28 cellular contexts compared by ENCODE assay signal in the genomic region with DNA sequence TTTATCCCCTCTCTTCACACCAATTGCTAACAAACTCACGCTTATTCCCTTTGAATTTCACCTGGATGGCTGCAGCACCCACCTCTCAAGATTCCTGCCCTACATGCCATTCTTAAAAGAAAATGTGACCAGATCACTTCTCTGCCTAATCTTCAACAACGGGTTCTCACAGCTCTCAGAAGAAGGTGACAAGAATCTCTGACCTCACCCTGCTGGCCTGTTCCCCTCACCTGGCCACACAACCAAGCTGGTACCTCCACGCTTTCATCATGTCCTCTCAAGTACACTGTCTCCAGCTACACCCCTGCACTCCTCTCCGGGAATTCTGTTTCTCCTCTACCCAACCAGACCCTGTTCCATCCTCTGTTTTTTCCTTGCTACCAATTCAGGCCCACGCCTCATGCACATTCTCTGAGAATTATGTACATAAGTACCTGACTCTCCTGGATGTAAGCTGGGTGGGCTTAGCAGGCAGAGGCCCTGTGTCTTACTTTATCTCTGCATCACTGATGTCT. TPM values are rescaled to one million over a fixed set of nuclear protein-coding genes. Genes with fewer than 3 reads are reported as not detected.
DNase-seq lines count a peak whose midpoint lies in the region; ATAC-seq, FAIRE-seq and TF ChIP-seq lines count a peak whose summit lies in the region.
"Had no signal": no experiment of that assay in that cellular context is flagged by ENCODE, and none has a peak within 500 bp of the region (broad histone marks: within the 10 kb centered on the region; RNA-seq: fewer than 3 reads in every experiment).

No MANE protein-coding gene starts in this region.

- H3K27ac ChIP-seq in brain microvascular endothelial cell: no peak overlapping the region
- H3K27ac ChIP-seq: BLaER1 treated with 17β-estradiol and CSF1 and Interleukin-3, amounts not matched to agents 10 nM and 100 nM; body of pancreas; heart right ventricle; pancreas; right atrium auricular region; thoracic aorta had no signal

- H3K9me3 Mint-ChIP-seq in stimulated activated naive CD8-positive, alpha-beta T cell treated with anti-CD3 and anti-CD28 coated beads, Interleukin-15, Interleukin-2, amounts not matched to agents 100 ng/mL and 50 ng/mL, for 24 hours: no peaks in the 10 kb centered on the region
- peaks cover 0 to 6% of the 10 kb centered on the region in 2 donors for H3K9me3 Mint-ChIP-seq in stimulated activated naive CD8-positive, alpha-beta T cell treated with anti-CD3 and anti-CD28 coated beads, Interleukin-15, amount 100 ng/mL, for 72 hours
- no peaks in the 10 kb centered on the region for H3K9me3 Mint-ChIP-seq in activated T-helper 17 cell treated with anti-CD3 and anti-CD28 coated beads, Interleukin-2, amount 50 U/mL, for 72 hours
- H3K9me3 Mint-ChIP-seq: activated T-helper 1 cell treated with anti-CD3 and anti-CD28 coated beads, Interleukin-12 subunit alpha, Interleukin-12 subunit beta, Interleukin-2, Interleukin-4 antibody, amounts not matched to agents 30 ng/mL and 10 ng/mL and 1 ng/mL, durations not matched to agents 14 hours and 24 hours and 36 hours had no signal

- in situ Hi-C loops in HAP-1 (cut with MboI; ENCODE audit: low sequenced_read_pairs) (no loop called here), brain microvascular endothelial cell (cut with HindIII; ENCODE audit: low pct_ligation_motif_present, low sequenced_read_pairs) (no loop called here)

- peaks cover 19% of the 10 kb centered on the region for H3K4me1 Mint-ChIP-seq in stimulated activated naive CD8-positive, alpha-beta T cell treated with anti-CD3 and anti-CD28 coated beads, Interleukin-15, Interleukin-2, amounts not matched to agents 100 ng/mL and 50 ng/mL, for 24 hours (ENCODE audit: low read depth)
- H3K4me1 Mint-ChIP-seq in stimulated activated naive CD8-positive, alpha-beta T cell treated with anti-CD3 and anti-CD28 coated beads, Interleukin-15, amount 100 ng/mL, for 72 hours: peaks cover 28% of the 10 kb centered on the region
- H3K4me1 Mint-ChIP-seq in activated T-helper 17 cell treated with anti-CD3 and anti-CD28 coated beads, Interleukin-2, amount 50 U/mL, for 72 hours: peaks cover 5% of the 10 kb centered on the region

- ATAC-seq in stimulated activated naive CD8-positive, alpha-beta T cell treated with anti-CD3 and anti-CD28 coated beads, Interleukin-15, amount 100 ng/mL, for 72 hours: no peak
- no peak for ATAC-seq in activated T-helper 17 cell treated with anti-CD3 and anti-CD28 coated beads, Interleukin-2, amount 50 U/mL, for 72 hours (replicated peaks)
- ATAC-seq: body of pancreas, pancreas, SK-N-SH treated with all-trans-retinoic acid at 6 μM for 48 hours had no signal

- DNase-seq in stimulated activated naive CD8-positive, alpha-beta T cell treated with anti-CD3 and anti-CD28 coated beads, Interleukin-15, amount 100 ng/mL, for 72 hours: no peak
- DNase-seq in mesenteric fat pad (ENCODE audit: low spot score): peak; percentile 57
- no peak for DNase-seq in HAP-1 (ENCODE audit: low spot score in 2 of 2)
- DNase-seq in urothelium cell line (ENCODE audit: low spot score): no peak
- DNase-seq in brain microvascular endothelial cell: no peak
- no peak for DNase-seq in HTR-8/SVneo (ENCODE audit: insufficient read length, low spot score)
- DNase-seq: activated CD8-positive, alpha-beta memory T cell treated with anti-CD3 and anti-CD28 coated beads for 24 hours; body of pancreas; effector CD8-positive, alpha-beta T cell; foreskin fibroblast; H7; heart right ventricle; mesendoderm; NCI-H2081 treated with DMSO at 0.1 percent for 48 hours; NCI-H774; pancreas; spleen; stimulated activated CD4-positive, alpha-beta T cell treated with anti-CD3 and anti-CD28 coated beads, Interleukin-4, amount 100 ng/mL, for 1 hour; stimulated activated naive CD4-positive, alpha-beta T cell; T1000 had no signal

- peaks cover 13% of the 10 kb centered on the region for H3K9me3 ChIP-seq in HAP-1
- H3K9me3 ChIP-seq: body of pancreas, heart right ventricle, pancreas, right atrium auricular region, spleen, thoracic aorta had no signal

- no peak overlapping the region for H3K4me3 ChIP-seq in HAP-1
- H3K4me3 ChIP-seq in brain microvascular endothelial cell (ENCODE audit: low read depth, low read length): no peak overlapping the region
- H3K4me3 ChIP-seq: BLaER1 treated with 17β-estradiol and CSF1 and Interleukin-3, amounts not matched to agents 10 nM and 100 nM; body of pancreas; heart right ventricle; pancreas; right atrium auricular region; spleen; thoracic aorta had no signal

- H3K4me1 ChIP-seq in HAP-1: peaks cover 7% of the 10 kb centered on the region
- H3K4me1 ChIP-seq: pancreas had no signal

- no peak overlapping the region for H3K4me3 Mint-ChIP-seq in stimulated activated naive CD8-positive, alpha-beta T cell treated with anti-CD3 and anti-CD28 coated beads, Interleukin-15, Interleukin-2, amounts not matched to agents 100 ng/mL and 50 ng/mL, for 24 hours
- no peak overlapping the region for H3K4me3 Mint-ChIP-seq in stimulated activated naive CD8-positive, alpha-beta T cell treated with anti-CD3 and anti-CD28 coated beads, Interleukin-15, amount 100 ng/mL, for 72 hours
- no peak overlapping the region for H3K4me3 Mint-ChIP-seq in activated T-helper 17 cell treated with anti-CD3 and anti-CD28 coated beads, Interleukin-2, amount 50 U/mL, for 72 hours
- H3K4me3 Mint-ChIP-seq: activated T-helper 1 cell treated with anti-CD3 and anti-CD28 coated beads, Interleukin-12 subunit alpha, Interleukin-12 subunit beta, Interleukin-2, Interleukin-4 antibody, amounts not matched to agents 30 ng/mL and 10 ng/mL and 1 ng/mL, durations not matched to agents 14 hours and 24 hours and 36 hours had no signal

- no peaks in the 10 kb centered on the region for H3K27me3 Mint-ChIP-seq in stimulated activated naive CD8-positive, alpha-beta T cell treated with anti-CD3 and anti-CD28 coated beads, Interleukin-15, Interleukin-2, amounts not matched to agents 100 ng/mL and 50 ng/mL, for 24 hours
- no peaks in the 10 kb centered on the region for H3K27me3 Mint-ChIP-seq in stimulated activated naive CD8-positive, alpha-beta T cell treated with anti-CD3 and anti-CD28 coated beads, Interleukin-15, amount 100 ng/mL, for 72 hours
- H3K27me3 Mint-ChIP-seq in activated T-helper 17 cell treated with anti-CD3 and anti-CD28 coated beads, Interleukin-2, amount 50 U/mL, for 72 hours: no peaks in the 10 kb centered on the region

- no peak for FAIRE-seq in urothelium cell line (lab: Jason Lieb, UNC)
- no peak for FAIRE-seq in HTR-8/SVneo (lab: Jason Lieb, UNC)
- FAIRE-seq: D721Med, pancreas had no signal

- peaks cover 64% of the 10 kb centered on the region for H3K36me3 Mint-ChIP-seq in stimulated activated naive CD8-positive, alpha-beta T cell treated with anti-CD3 and anti-CD28 coated beads, Interleukin-15, Interleukin-2, amounts not matched to agents 100 ng/mL and 50 ng/mL, for 24 hours (ENCODE audit: low read depth)
- H3K36me3 Mint-ChIP-seq in activated T-helper 17 cell treated with anti-CD3 and anti-CD28 coated beads, Interleukin-2, amount 50 U/mL, for 72 hours (ENCODE audit: low read depth): peaks cover 81% of the 10 kb centered on the region

- H3K36me3 ChIP-seq in HAP-1 (replicated peaks) (peaks cover 76% of the 10 kb centered on the region), brain microvascular endothelial cell (replicated peaks) (peaks cover 36% of the 10 kb centered on the region)

- peak overlapping the region; percentile 4 for H3K27ac Mint-ChIP-seq in stimulated activated naive CD8-positive, alpha-beta T cell treated with anti-CD3 and anti-CD28 coated beads, Interleukin-15, Interleukin-2, amounts not matched to agents 100 ng/mL and 50 ng/mL, for 24 hours
- H3K27ac Mint-ChIP-seq in stimulated activated naive CD8-positive, alpha-beta T cell treated with anti-CD3 and anti-CD28 coated beads, Interleukin-15, amount 100 ng/mL, for 72 hours: peak overlapping the region in 1 of 2 donors; percentile 28
- H3K27ac Mint-ChIP-seq in activated T-helper 17 cell treated with anti-CD3 and anti-CD28 coated beads, Interleukin-2, amount 50 U/mL, for 72 hours: peak overlapping the region; percentile 16
- H3K27ac Mint-ChIP-seq: activated T-helper 1 cell treated with anti-CD3 and anti-CD28 coated beads, Interleukin-12 subunit alpha, Interleukin-12 subunit beta, Interleukin-2, Interleukin-4 antibody, amounts not matched to agents 30 ng/mL and 10 ng/mL and 1 ng/mL, durations not matched to agents 14 hours and 24 hours and 36 hours had no signal

- TF ChIP-seq CTCF in brain microvascular endothelial cell (IDR thresholded peaks at IDR 0.05; ENCODE audit: low read depth, low read length, missing control alignments): no peak

- H3K27me3 ChIP-seq in HAP-1 (ENCODE audit: low read depth): no peaks in the 10 kb centered on the region
- no peaks in the 10 kb centered on the region for H3K27me3 ChIP-seq in brain microvascular endothelial cell (replicated peaks)
- H3K27me3 ChIP-seq: BLaER1 treated with 17β-estradiol and CSF1 and Interleukin-3, amounts not matched to agents 10 nM and 100 nM; body of pancreas; heart right ventricle; pancreas; right atrium auricular region; spleen had no signal

RNA-seq across cellular contexts. Expression of a gene that starts 5.9 kb away (rescaled TPM):
- total RNA-seq in activated T-helper 17 cell treated with anti-CD3 and anti-CD28 coated beads, Interleukin-2, amount 50 U/mL, for 72 hours: 10 to 100 TPM; 30.8 to 43.8 TPM
- total RNA-seq in mesenteric fat pad: 81.3 TPM

RNA-seq across cellular contexts. Expression of a gene that starts 50.2 kb away (rescaled TPM):
- 1 to 10 TPM; 3.8 to 6.7 TPM for total RNA-seq in activated T-helper 17 cell treated with anti-CD3 and anti-CD28 coated beads, Interleukin-2, amount 50 U/mL, for 72 hours
- 5.9 TPM for total RNA-seq in mesenteric fat pad

RNA-seq across cellular contexts. Expression of a gene that starts 50.9 kb away (rescaled TPM):
- total RNA-seq in activated T-helper 17 cell treated with anti-CD3 and anti-CD28 coated beads, Interleukin-2, amount 50 U/mL, for 72 hours: 100 to 1,000 TPM; 105 to 118 TPM
- 89.8 TPM for total RNA-seq in mesenteric fat pad

RNA-seq across cellular contexts. Expression of a gene that starts 51.6 kb away (rescaled TPM):
- 10 to 100 TPM in 1 of 2 donors, 1 to 10 TPM in 1; 7.0 to 14.8 TPM for total RNA-seq in activated T-helper 17 cell treated with anti-CD3 and anti-CD28 coated beads, Interleukin-2, amount 50 U/mL, for 72 hours
- total RNA-seq in mesenteric fat pad: 11.1 TPM
